In genomic region chr1:180151508-180151907, GRCh38 we compare ENCODE assay signal across 13 cellular contexts. TPM values are rescaled to one million over a fixed set of nuclear protein-coding genes. Genes with fewer than 3 reads are reported as not detected.
A peak's percentile ranks its signal among the peaks of the same experiment; 100 is the strongest.
DNase-seq lines count a peak whose midpoint lies in the region; ATAC-seq and TF ChIP-seq lines count a peak whose summit lies in the region.
"Had no signal": no experiment of that assay in that cellular context is flagged by ENCODE, and none has a peak within 500 bp of the region (broad histone marks: within the 10 kb centered on the region; RNA-seq: fewer than 3 reads in every experiment).

No MANE protein-coding gene starts in this region.

- no peaks in the 10 kb centered on the region for H3K27me3 ChIP-seq in heart right ventricle
- H3K27me3 ChIP-seq: spleen had no signal

- WGBS in heart right ventricle, 2 donors = 83 to 87% methylated on average over 3 of the region's 3 CpGs

- no peaks in the 10 kb centered on the region for H3K36me3 ChIP-seq in heart right ventricle
- H3K36me3 ChIP-seq: spleen had no signal

- H3K9me3 ChIP-seq in heart right ventricle = no peaks in the 10 kb centered on the region
- H3K9me3 ChIP-seq: spleen had no signal

- H3K4me3 ChIP-seq in cardiac fibroblast (replicated peaks in 1 of 2; ENCODE audit: low read depth in 2 of 2, low read length in 2 of 2) (no peak overlapping the region), heart right ventricle (no peak overlapping the region)
- H3K4me3 ChIP-seq: lung, spleen had no signal

- H3K4me1 ChIP-seq in heart right ventricle = peaks cover 0 to 32% (median 16%) of the 10 kb centered on the region in 9 donors

- peak overlapping the region in 1 of 10 donors; percentile 36 for H3K27ac ChIP-seq in heart right ventricle
- H3K27ac ChIP-seq: KMS-11 had no signal

- intact Hi-C loops in heart right ventricle (cut with DNase I) = loop anchor here in 1 of 10 donors (10.0 kb wide), 1 partner anchor 197 kb away; the partner anchor contains the start of gene CEP350

- ATAC-seq in GM21381 (IDR thresholded peaks at IDR 0.05; ENCODE audit: unreplicated experiment) = no peak
- ATAC-seq in heart right ventricle = no peak

- TF ChIP-seq CTCF in cardiac fibroblast (IDR thresholded peaks at IDR 0.05; ENCODE audit: low read depth, low read length) (no peak), heart right ventricle (IDR thresholded peaks at IDR 0.05) (no peak)

- DNase-seq in Daoy (ENCODE audit: low read depth) = peak; percentile 76
- DNase-seq in NCI-H2029 treated with DMSO at 0.1 percent for 48 hours (lab: John Stamatoyannopoulos, UW) = peak; percentile 35
- DNase-seq in cardiac fibroblast (ENCODE audit: low read depth in 2 of 2) = peak; percentile 82 to 95
- DNase-seq in renal cortical epithelial cell (ENCODE audit: low read depth) = peak; percentile 25
- DNase-seq in HuH-7 (ENCODE audit: low spot score) = no peak
- no peak for DNase-seq in mesenteric fat pad (ENCODE audit: low spot score)
- no peak for DNase-seq in heart right ventricle
- DNase-seq: activated CD4-positive, alpha-beta T cell treated with anti-CD3 and anti-CD28 coated beads for 1 hour; activated naive CD4-positive, alpha-beta T cell treated with anti-CD3 and anti-CD28 coated beads, Interleukin-2, amount 10 ng/mL, durations not matched to agents 7 days and 5 days; spleen had no signal

RNA-seq across cellular contexts. Expression of gene QSOX1, which starts 3.2 kb away (rescaled TPM):
- total RNA-seq in Daoy (2014; rRNA removed; shearing (Covaris generic)) = 155 and 172 TPM in 2 replicates
- 132 and 199 TPM in 2 replicates for total RNA-seq in renal cortical epithelial cell
- 104 TPM for total RNA-seq in mesenteric fat pad
- total RNA-seq in heart right ventricle = 100 to 1,000 TPM in 4 of 10 donors, 10 to 100 TPM in 6; 43.5 to 198 (median 84.6) TPM
- polyA plus RNA-seq in heart right ventricle = 100 to 1,000 TPM in 1 of 2 donors, 10 to 100 TPM in 1; 67.7 to 129 TPM

Comparison
In these comparisons a context has a peak if more than half of its experiments do, and no peak if none do; other contexts are left out.
1. DNase-seq: peak in Daoy (single experiment), NCI-H2029 treated with DMSO at 0.1 percent for 48 hours (single experiment), cardiac fibroblast (2 of 2) and renal cortical epithelial cell (single experiment); none in HuH-7 (single experiment), mesenteric fat pad (single experiment) and heart right ventricle (0 of 2).